In genomic region chr6:111845441-111845871, GRCh38 we compare ENCODE assay signal across 1 cellular context.
TF ChIP-seq lines count a peak whose summit lies in the region.

No MANE protein-coding gene starts in this region.

TF ChIP-seq in GM23338, 12 proteins besides CTCF, POLR2A, EP300 and RAD21 (continued from another document):
- TF ChIP-seq POLR2AphosphoS5 (IDR thresholded peaks at IDR 0.05; ENCODE audit: low read depth): no peak
- no peak for TF ChIP-seq ETS1 (IDR thresholded peaks at IDR 0.05)
